In genomic region chr6:56691201-56691595, GRCh38 we compare ENCODE assay signal across 15 cellular contexts. TPM values are rescaled to one million over a fixed set of nuclear protein-coding genes. Genes with fewer than 3 reads are reported as not detected.
DNase-seq lines count a peak whose midpoint lies in the region; ATAC-seq, FAIRE-seq and TF ChIP-seq lines count a peak whose summit lies in the region.
"Had no signal": no experiment of that assay in that cellular context is flagged by ENCODE, and none has a peak within 500 bp of the region (broad histone marks: within the 10 kb centered on the region; RNA-seq: fewer than 3 reads in every experiment).

No MANE protein-coding gene starts in this region.

- FAIRE-seq in endothelial cell of umbilical vein (lab: Jason Lieb, UNC) = no peak

- peaks cover 32% of the 10 kb centered on the region for H3F3A ChIP-seq in SK-N-SH (replicated peaks; ENCODE audit: insufficient read depth)

- H3K4me1 ChIP-seq in SK-N-SH (ENCODE audit: control insufficient read depth in 1 of 2, insufficient read depth in 2 of 2, low read depth in 1 of 2, low read length in 1 of 2) = peaks cover 6 to 69% of the 10 kb centered on the region in 2 experiments
- H3K4me1 ChIP-seq in endothelial cell of umbilical vein (ENCODE audit: control insufficient read depth, extremely low read depth, insufficient read depth, low read length) = peaks cover 52% of the 10 kb centered on the region
- H3K4me1 ChIP-seq in lower lobe of right lung = peaks cover 14% of the 10 kb centered on the region
- H3K4me1 ChIP-seq in upper lobe of right lung = no peaks in the 10 kb centered on the region

- H3K4me1 Mint-ChIP-seq in activated naive CD8-positive, alpha-beta T cell treated with anti-CD3 and anti-CD28 coated beads, Interleukin-2, amount 50 U/mL, for 24 hours = no peaks in the 10 kb centered on the region
- H3K4me1 Mint-ChIP-seq: immature natural killer cell had no signal

- H3K4me2 ChIP-seq in SK-N-SH (peak overlapping the region; percentile 17; the same call in 1 of the 2 replicates), endothelial cell of umbilical vein (ENCODE audit: insufficient read depth, low read length) (peak overlapping the region; percentile 91)

- 92% methylated on average over 2 of the region's 2 CpGs for WGBS in SK-N-SH (ENCODE audit: low lambda C conversion rate)

- no peak for TF ChIP-seq EP300 in SK-N-SH (IDR thresholded peaks at IDR 0.05; ENCODE audit: borderline replicate concordance in 1 of 2, low read depth in 1 of 2, low read length in 1 of 2)

- no TSS peak for BruUV-seq in endothelial cell of umbilical vein (replicated peaks; lab: Mats Ljungman, UMichigan)

- no peaks in the 10 kb centered on the region for H3K9me1 ChIP-seq in endothelial cell of umbilical vein (replicated peaks; ENCODE audit: control insufficient read depth, extremely low read depth, insufficient read depth, low read length)

- CTCF ChIA-PET in SK-N-SH (lab: Yijun Ruan, JAX) (interaction anchor here (1.2 to 6.6 kb wide), 7 partner anchors 8 to 161 kb away, joined by 3 to 39 read pairs (median 5); no protein-coding TSS in a partner anchor), endothelial cell of umbilical vein (lab: Charles Lee) (interaction anchor here (0.6 to 2.4 kb wide), 13 partner anchors 8 to 210 kb away, joined by 3 to 21 read pairs (median 4); partner anchors contain the start of gene DST)

- ATAC-seq in SK-N-SH treated with all-trans-retinoic acid at 6 μM for 48 hours (no peak), lower lobe of right lung (no peak), upper lobe of right lung (no peak), GM21529 (IDR thresholded peaks at IDR 0.05; ENCODE audit: unreplicated experiment) (no peak)
- ATAC-seq in activated naive CD8-positive, alpha-beta T cell treated with anti-CD3 and anti-CD28 coated beads, Interleukin-2, amount 50 U/mL, for 24 hours = no peak

- no peak for TF ChIP-seq RAD21 in SK-N-SH (IDR thresholded peaks at IDR 0.05; ENCODE audit: low read length)

- H3K27ac Mint-ChIP-seq in activated naive CD8-positive, alpha-beta T cell treated with anti-CD3 and anti-CD28 coated beads, Interleukin-2, amount 50 U/mL, for 24 hours = no peak overlapping the region
- H3K27ac Mint-ChIP-seq: immature natural killer cell; T-helper 2 cell treated with Interferon-gamma antibody and Interleukin-4, amounts not matched to agents 5 μg/mL and 100 μg/mL, for 36 hours had no signal

- H4K20me1 ChIP-seq in SK-N-SH (ENCODE audit: insufficient read depth) (no peaks in the 10 kb centered on the region), endothelial cell of umbilical vein (replicated peaks; ENCODE audit: control insufficient read depth, extremely low read depth, insufficient read depth, low read length) (no peaks in the 10 kb centered on the region)

- intact Hi-C loops in endothelial cell of umbilical vein (cut with micrococcal nuclease) (loop anchor here (5.0 kb wide), 1 partner anchor 39 kb away; no protein-coding TSS in a partner anchor), lower lobe of right lung (cut with DNase I) (loop anchor here (10.0 kb wide), 1 partner anchor 46 kb away; the partner anchor contains the start of gene DST), upper lobe of right lung (cut with DNase I) (no loop called here)

- peaks cover 75% of the 10 kb centered on the region for H3K79me2 ChIP-seq in SK-N-SH (ENCODE audit: insufficient read depth)
- no peaks in the 10 kb centered on the region for H3K79me2 ChIP-seq in endothelial cell of umbilical vein (ENCODE audit: control insufficient read depth, insufficient read depth, low read length)

- H3K4me3 Mint-ChIP-seq in activated naive CD8-positive, alpha-beta T cell treated with anti-CD3 and anti-CD28 coated beads, Interleukin-2, amount 50 U/mL, for 24 hours = no peak overlapping the region
- H3K4me3 Mint-ChIP-seq: immature natural killer cell; T-helper 2 cell treated with Interferon-gamma antibody and Interleukin-4, amounts not matched to agents 5 μg/mL and 100 μg/mL, for 36 hours had no signal

- no peaks in the 10 kb centered on the region for H3K27me3 Mint-ChIP-seq in activated naive CD8-positive, alpha-beta T cell treated with anti-CD3 and anti-CD28 coated beads, Interleukin-2, amount 50 U/mL, for 24 hours

- POLR2A ChIA-PET in SK-N-SH (lab: Yijun Ruan, JAX) = no interaction called here
- POLR2A ChIA-PET in endothelial cell of umbilical vein (lab: Charles Lee) = no interaction called here

- H3K9ac ChIP-seq in SK-N-SH = no peak overlapping the region
- no peak overlapping the region for H3K9ac ChIP-seq in endothelial cell of umbilical vein (replicated peaks; ENCODE audit: extremely low read depth, insufficient read depth, low read length)

- no peaks in the 10 kb centered on the region for H3K36me3 Mint-ChIP-seq in activated naive CD8-positive, alpha-beta T cell treated with anti-CD3 and anti-CD28 coated beads, Interleukin-2, amount 50 U/mL, for 24 hours (ENCODE audit: low read depth)
- H3K36me3 Mint-ChIP-seq: immature natural killer cell had no signal

- no peak for DNase-seq in SK-N-SH
- no peak for DNase-seq in endothelial cell of umbilical vein (ENCODE audit: low read depth, low spot score)
- DNase-seq in lower lobe of right lung = no peak
- no peak for DNase-seq in upper lobe of right lung
- no peak for DNase-seq in activated naive CD4-positive, alpha-beta T cell treated with anti-CD3 and anti-CD28 coated beads, Interleukin-2, amount 50 U/mL, for 16 hours
- no peak for DNase-seq in activated naive CD8-positive, alpha-beta T cell treated with anti-CD3 and anti-CD28 coated beads, Interleukin-2, amount 50 U/mL, for 24 hours
- DNase-seq: 8988T; DMS79; immature natural killer cell; KBM-7; stimulated activated CD4-positive, alpha-beta T cell treated with anti-CD3 and anti-CD28 coated beads, Interleukin-2, amount 100 ng/mL, for 24 hours; stimulated activated naive CD4-positive, alpha-beta T cell had no signal

- no peaks in the 10 kb centered on the region for H3K9me3 Mint-ChIP-seq in activated naive CD8-positive, alpha-beta T cell treated with anti-CD3 and anti-CD28 coated beads, Interleukin-2, amount 50 U/mL, for 24 hours
- H3K9me3 Mint-ChIP-seq: immature natural killer cell; T-helper 2 cell treated with Interferon-gamma antibody and Interleukin-4, amounts not matched to agents 5 μg/mL and 100 μg/mL, for 36 hours had no signal

- H3K9me2 ChIP-seq in SK-N-SH = no peaks in the 10 kb centered on the region

- no peaks in the 10 kb centered on the region for H3K27me3 ChIP-seq in SK-N-SH (ENCODE audit: insufficient read depth)
- no peaks in the 10 kb centered on the region for H3K27me3 ChIP-seq in endothelial cell of umbilical vein (ENCODE audit: control insufficient read depth in 2 of 2, insufficient read depth in 2 of 2, low read length in 2 of 2)
- H3K27me3 ChIP-seq in lower lobe of right lung (ENCODE audit: low read depth) = no peaks in the 10 kb centered on the region
- H3K27me3 ChIP-seq in upper lobe of right lung = no peaks in the 10 kb centered on the region

- H3K9me3 ChIP-seq in SK-N-SH (no peaks in the 10 kb centered on the region), endothelial cell of umbilical vein (replicated peaks; ENCODE audit: control insufficient read depth, insufficient read depth, low read length) (no peaks in the 10 kb centered on the region), lower lobe of right lung (no peaks in the 10 kb centered on the region), upper lobe of right lung (no peaks in the 10 kb centered on the region)

- TF ChIP-seq POLR2A in endothelial cell of umbilical vein (IDR thresholded peaks at IDR 0.05; ENCODE audit: low read depth, low read length) = no peak

- no peak overlapping the region for H2AFZ ChIP-seq in SK-N-SH (ENCODE audit: low read depth)
- H2AFZ ChIP-seq in endothelial cell of umbilical vein (ENCODE audit: low read depth, low read length) = no peak overlapping the region

- H3K4me3 ChIP-seq in SK-N-SH (ENCODE audit: low read depth in 2 of 2, low read length in 1 of 2) (no peak overlapping the region), endothelial cell of umbilical vein (replicated peaks in 1 of 3; ENCODE audit: insufficient read depth in 1 of 3, low read depth in 1 of 3, low read length in 3 of 3) (no peak overlapping the region), lower lobe of right lung (peak overlapping the region; percentile 42), upper lobe of right lung (peak overlapping the region; percentile 46)

- dilution Hi-C loops in endothelial cell of umbilical vein (cut with MboI; ENCODE audit: extremely low pct_ligation_motif_present, low sequenced_read_pairs) = no loop called here

- H3K36me3 ChIP-seq in SK-N-SH (replicated peaks in 1 of 2; ENCODE audit: control insufficient read depth in 1 of 2, insufficient read depth in 2 of 2, low read length in 1 of 2) (peaks cover 0 to 38% of the 10 kb centered on the region in 2 experiments), endothelial cell of umbilical vein (ENCODE audit: control insufficient read depth in 2 of 2, extremely low read depth in 1 of 2, insufficient read depth in 2 of 2, low read length in 2 of 2) (no peaks in the 10 kb centered on the region), lower lobe of right lung (no peaks in the 10 kb centered on the region), upper lobe of right lung (no peaks in the 10 kb centered on the region)

- TF ChIP-seq CTCF in SK-N-SH (IDR thresholded peaks at IDR 0.05) = no peak
- TF ChIP-seq CTCF in endothelial cell of umbilical vein (IDR thresholded peaks at IDR 0.05; ENCODE audit: extremely low read depth in 1 of 2, insufficient read depth in 1 of 2, low read depth in 1 of 2, low read length in 2 of 2) = no peak
- no peak for TF ChIP-seq CTCF in lower lobe of right lung (IDR thresholded peaks at IDR 0.05)
- TF ChIP-seq CTCF in upper lobe of right lung (IDR thresholded peaks at IDR 0.05) = no peak

- peak overlapping the region in 1 of 2 experiments; percentile 46; a peak in 3 of 4 replicates for H3K27ac ChIP-seq in SK-N-SH (ENCODE audit: low read depth in 2 of 2, low read length in 1 of 2)
- peak overlapping the region; percentile 81 for H3K27ac ChIP-seq in endothelial cell of umbilical vein (ENCODE audit: insufficient read depth, low read depth, low read length)
- H3K27ac ChIP-seq in lower lobe of right lung = peak overlapping the region; percentile 76
- peak overlapping the region; percentile 38 for H3K27ac ChIP-seq in upper lobe of right lung

RNA-seq across cellular contexts. Expression of gene DST, which starts 48.5 kb away (rescaled TPM):
- polyA plus RNA-seq in SK-N-SH (2012; rRNA removed) (64.3 and 64.5 TPM in 2 replicates), endothelial cell of umbilical vein (62.3 and 70.2 TPM in 2 replicates)
- polyA plus RNA-seq in SK-N-SH (2012; cell fraction: cytosol; rRNA removed) = 52.4 and 54.5 TPM in 2 replicates
- 282 and 332 TPM in 2 replicates for polyA plus RNA-seq in SK-N-SH (2012; cell fraction: nucleus; rRNA removed)
- total RNA-seq in endothelial cell of umbilical vein (206 and 253 TPM in 2 replicates), lower lobe of right lung (327 TPM), upper lobe of right lung (450 TPM)
- polyA plus RNA-seq in endothelial cell of umbilical vein (2011; cell fraction: cytosol; rRNA removed) = 37.1 and 41.0 TPM in 2 replicates
- polyA plus RNA-seq in endothelial cell of umbilical vein (2011; cell fraction: nucleus; rRNA removed) = 386 and 476 TPM in 2 replicates
- 110 and 119 TPM in 2 replicates for polyA plus RNA-seq in endothelial cell of umbilical vein (2012)
- polyA minus RNA-seq in endothelial cell of umbilical vein = 406 and 457 TPM in 2 replicates
- polyA minus RNA-seq in endothelial cell of umbilical vein (2011; cell fraction: cytosol; rRNA and poly(A)+ RNA removed) = 27.3 TPM
- polyA minus RNA-seq in endothelial cell of umbilical vein (2011; cell fraction: nucleus; rRNA and poly(A)+ RNA removed) = 1,287 and 1,746 TPM in 2 replicates

Comparison
In these comparisons a context has a peak if more than half of its experiments do, and no peak if none do; other contexts are left out.
1. H3K4me3 ChIP-seq: peak in lower lobe of right lung (single experiment) and upper lobe of right lung (single experiment); none in SK-N-SH (0 of 2) and endothelial cell of umbilical vein (0 of 3).